Comparison of ENCODE assay signal across 10 cellular contexts in the genomic region with DNA sequence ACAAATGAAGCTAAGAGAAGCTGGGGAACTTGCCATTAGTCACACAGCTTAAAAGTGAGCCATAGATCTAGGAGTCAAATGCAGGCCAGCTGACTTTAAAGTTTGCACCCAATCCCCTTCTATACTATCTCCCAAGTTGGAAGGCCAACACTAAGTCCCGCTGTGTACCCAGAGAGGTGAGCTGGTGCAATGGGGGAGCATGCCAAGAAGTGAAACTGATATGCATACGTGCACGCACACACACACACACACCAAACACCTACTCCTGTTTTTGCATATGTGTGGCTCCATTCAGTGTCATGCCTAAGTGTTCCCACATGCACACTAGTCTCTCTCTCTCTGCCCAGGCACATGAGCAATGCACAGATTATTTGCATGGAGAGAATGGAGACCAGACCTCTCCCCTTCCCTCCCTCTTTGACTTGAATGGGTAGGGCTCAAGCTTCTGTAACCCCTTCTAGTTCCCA. TPM values are rescaled to one million over a fixed set of nuclear protein-coding genes. Genes with fewer than 3 reads are reported as not detected.
A peak's percentile ranks its signal among the peaks of the same experiment; 100 is the strongest.
DNase-seq lines count a peak whose midpoint lies in the region; ATAC-seq and TF ChIP-seq lines count a peak whose summit lies in the region.
"Had no signal": no experiment of that assay in that cellular context is flagged by ENCODE, and none has a peak within 500 bp of the region (broad histone marks: within the 10 kb centered on the region; RNA-seq: fewer than 3 reads in every experiment).

No MANE protein-coding gene starts in this region.

- no peak overlapping the region for H3K27ac ChIP-seq in left lung
- H3K27ac ChIP-seq in SJCRH30 = no peak overlapping the region

- TF ChIP-seq CTCF in left lung (IDR thresholded peaks at IDR 0.05) = no peak

- no peaks in the 10 kb centered on the region for H3K9me3 ChIP-seq in left lung
- no peaks in the 10 kb centered on the region for H3K9me3 ChIP-seq in SJCRH30 (replicated peaks)

- H3K36me3 ChIP-seq in left lung (no peaks in the 10 kb centered on the region), SJCRH30 (no peaks in the 10 kb centered on the region)

- H3K27me3 ChIP-seq in left lung (peaks cover 20 to 77% of the 10 kb centered on the region in 2 donors), SJCRH30 (0 out of 2 replicates have a peak, but pooled peaks cover 4% of the 10 kb centered on the region)

- peak; percentile 18 for DNase-seq in stimulated activated CD4-positive, alpha-beta T cell treated with anti-CD3 and anti-CD28 coated beads, Interleukin-15, amount 100 ng/mL, for 24 hours
- no peak for DNase-seq in stimulated activated CD4-positive, alpha-beta T cell treated with anti-CD3 and anti-CD28 coated beads, Interleukin-12 subunit alpha, Interleukin-12 subunit beta, amount 100 ng/mL, for 4 hours
- peak; percentile 81 for DNase-seq in NAMALWA (ENCODE audit: low spot score)
- DNase-seq in left lung = no peak
- no peak for DNase-seq in CD1c-positive myeloid dendritic cell (ENCODE audit: extremely low spot score)
- DNase-seq in SJCRH30 = no peak
- no peak for DNase-seq in stimulated activated CD4-positive, alpha-beta T cell treated with anti-CD3 and anti-CD28 coated beads, Interleukin-2, amount 100 ng/mL, for 24 hours
- DNase-seq: H9, NCI-H2029 treated with DMSO at 0.1 percent for 48 hours had no signal

- ATAC-seq in HG02759 (IDR thresholded peaks at IDR 0.05; ENCODE audit: unreplicated experiment) (peak; percentile 64), left lung (no peak)

- intact Hi-C loops in left lung (cut with DNase I) = no loop called here

- H3K4me1 ChIP-seq in left lung (peaks cover 0 to 11% of the 10 kb centered on the region in 2 donors), SJCRH30 (peaks cover 28% of the 10 kb centered on the region)

- H3K4me3 ChIP-seq in left lung (no peak overlapping the region), SJCRH30 (no peak overlapping the region)

RNA-seq across cellular contexts. Expression of gene WNT10A, which starts 5.4 kb away (rescaled TPM):
- total RNA-seq in left lung = 1 to 10 TPM in 1 of 2 donors, under 1 TPM in 1; 0.47 to 1.1 TPM
- 0.10 and 0.28 TPM in 2 replicates for total RNA-seq in SJCRH30 (2014; rRNA removed; shearing (Covaris generic))
- total RNA-seq: H9 had no signal

RNA-seq across cellular contexts. Expression of gene WNT6, which starts 26.4 kb away (rescaled TPM):
- total RNA-seq in left lung = not detected
- 0.08 and 0.10 TPM in 2 replicates for total RNA-seq in SJCRH30 (2014; rRNA removed; shearing (Covaris generic))
- total RNA-seq: H9 had no signal

RNA-seq across cellular contexts. Expression of gene PRKAG3, which starts 54.4 kb away (rescaled TPM):
- not detected for total RNA-seq in left lung
- total RNA-seq in SJCRH30 (2014; rRNA removed; shearing (Covaris generic)) = 0.13 and 0.16 TPM in 2 replicates
- total RNA-seq: H9 had no signal

Comparison
In these comparisons a context has a peak if more than half of its experiments do, and no peak if none do; other contexts are left out.
1. DNase-seq: peak in stimulated activated CD4-positive, alpha-beta T cell treated with anti-CD3 and anti-CD28 coated beads, Interleukin-15, amount 100 ng/mL, for 24 hours (single experiment) and NAMALWA (single experiment); none in stimulated activated CD4-positive, alpha-beta T cell treated with anti-CD3 and anti-CD28 coated beads, Interleukin-12 subunit alpha, Interleukin-12 subunit beta, amount 100 ng/mL, for 4 hours (single experiment), left lung (0 of 2), CD1c-positive myeloid dendritic cell (single experiment), SJCRH30 (0 of 2) and stimulated activated CD4-positive, alpha-beta T cell treated with anti-CD3 and anti-CD28 coated beads, Interleukin-2, amount 100 ng/mL, for 24 hours (0 of 2).